ENCODE assay signal across 9 cellular contexts in the genomic region with DNA sequence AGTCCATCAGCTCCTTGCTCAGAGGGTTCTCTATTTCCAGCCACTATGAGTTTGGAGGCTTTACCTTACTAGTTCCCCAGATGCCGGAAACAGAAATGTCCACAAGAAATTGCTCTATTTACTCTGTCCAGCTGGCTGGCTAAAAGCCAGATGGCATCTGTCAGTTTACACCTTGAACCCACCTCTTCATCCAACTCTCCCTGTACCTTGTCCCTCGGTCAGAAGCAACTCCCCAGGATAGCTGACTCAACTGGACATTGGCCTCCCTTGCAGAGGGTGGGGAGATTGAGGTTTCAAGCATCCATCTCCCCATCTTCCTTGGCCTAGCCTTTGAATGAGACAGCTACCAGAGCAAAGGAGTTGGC. TPM values are rescaled to one million over a fixed set of nuclear protein-coding genes. Genes with fewer than 3 reads are reported as not detected.
DNase-seq lines count a peak whose midpoint lies in the region; ATAC-seq and TF ChIP-seq lines count a peak whose summit lies in the region.
"Had no signal": no experiment of that assay in that cellular context is flagged by ENCODE, and none has a peak within 500 bp of the region (broad histone marks: within the 10 kb centered on the region; RNA-seq: fewer than 3 reads in every experiment).

No MANE protein-coding gene starts in this region.

- peak overlapping the region; percentile 88 for H3K27ac Mint-ChIP-seq in CD8-positive, alpha-beta T cell

- H3K79me1 ChIP-seq in trophoblast cell (ENCODE audit: low read length), result peaks cover 4% of the 10 kb centered on the region

- H2AFZ ChIP-seq in neuron (ENCODE audit: low read depth, low read length) (no peak overlapping the region), trophoblast cell (ENCODE audit: insufficient read depth, low read length, poor library complexity) (no peak overlapping the region)

- TF ChIP-seq CTCF in CD8-positive, alpha-beta T cell (IDR thresholded peaks at IDR 0.05), result no peak
- no peak for TF ChIP-seq CTCF in NB4 (IDR thresholded peaks at IDR 0.05; ENCODE audit: low read depth, low read length)
- no peak for TF ChIP-seq CTCF in coronary artery (IDR thresholded peaks at IDR 0.05)
- no peak for TF ChIP-seq CTCF in foreskin keratinocyte (conservative IDR thresholded peaks at IDR 0.05)

- peak overlapping the region; percentile 72 for H3K27ac ChIP-seq in CD8-positive, alpha-beta T cell (ENCODE audit: low read depth, low read length)
- H3K27ac ChIP-seq in coronary artery (peak overlapping the region in 1 of 2 donors; percentile 85), trophoblast cell (ENCODE audit: low read depth, low read length) (no peak overlapping the region), foreskin keratinocyte (no peak overlapping the region)

- H2BK120ac ChIP-seq in trophoblast cell (ENCODE audit: insufficient read depth, low read length, poor library complexity), result no peak overlapping the region

- DNase-seq in CD8-positive, alpha-beta T cell, result no peak
- DNase-seq in NB4 (ENCODE audit: low read depth) (no peak), coronary artery (ENCODE audit: low spot score) (no peak), trophoblast cell (no peak), foreskin keratinocyte (no peak), NCI-H1092 treated with DMSO at 0.1 percent for 48 hours (lab: John Stamatoyannopoulos, UW) (no peak), SIG-M5 (lab: John Stamatoyannopoulos, UW) (no peak)
- DNase-seq: activated gamma-delta T cell treated with Interleukin-2 at 50 U/mL for 16 hours had no signal

- H3K4me3 Mint-ChIP-seq in CD8-positive, alpha-beta T cell, result peak overlapping the region; percentile 83

- no peak for ATAC-seq in CD8-positive, alpha-beta T cell
- no peak for ATAC-seq in foreskin keratinocyte

- H2AK5ac ChIP-seq in trophoblast cell (ENCODE audit: low read length), result no peak overlapping the region

- H3K4ac ChIP-seq in trophoblast cell (ENCODE audit: low read depth, low read length), result no peak overlapping the region

- intact Hi-C loops in CD8-positive, alpha-beta T cell (cut with DNase I, micrococcal nuclease), result no loop called here

- TF ChIP-seq POLR2A in NB4 (IDR thresholded peaks at IDR 0.05; ENCODE audit: extremely low read depth, insufficient read length), result no peak

- H3K23ac ChIP-seq in trophoblast cell (ENCODE audit: low read length), result no peak overlapping the region

- no peak overlapping the region for H3K18ac ChIP-seq in trophoblast cell (ENCODE audit: low read length)

- no peaks in the 10 kb centered on the region for H3K9me3 ChIP-seq in CD8-positive, alpha-beta T cell (ENCODE audit: low read length)
- H3K9me3 ChIP-seq in neuron (ENCODE audit: low read length), result no peaks in the 10 kb centered on the region
- peaks cover 1% of the 10 kb centered on the region for H3K9me3 ChIP-seq in trophoblast cell (ENCODE audit: insufficient read depth, low read depth, low read length)

- POLR2A ChIA-PET in CD8-positive, alpha-beta T cell (lab: Charles Lee), result interaction anchor here (0.7 to 5.0 kb wide), 6 partner anchors 10 to 174 kb away, joined by 3 to 44 read pairs (median 4); partner anchors contain the start of genes HINFP, RPS25 and TRAPPC4

- H3K79me2 ChIP-seq in trophoblast cell (ENCODE audit: control insufficient read depth, insufficient read depth, low read length, poor library complexity), result peaks cover 2% of the 10 kb centered on the region

- H3K4me2 ChIP-seq in trophoblast cell (ENCODE audit: low read length), result no peak overlapping the region

- H3K9me3 Mint-ChIP-seq in CD8-positive, alpha-beta T cell, result no peaks in the 10 kb centered on the region

- no peak overlapping the region for H4K8ac ChIP-seq in trophoblast cell (ENCODE audit: low read depth, low read length)

- H3K9ac ChIP-seq in trophoblast cell (ENCODE audit: low read length), result no peak overlapping the region

- no peaks in the 10 kb centered on the region for H3K27me3 Mint-ChIP-seq in CD8-positive, alpha-beta T cell (ENCODE audit: low read depth)

- H3K36me3 ChIP-seq in CD8-positive, alpha-beta T cell (ENCODE audit: insufficient read depth, low read length), result peaks cover 32% of the 10 kb centered on the region
- peaks cover 10% of the 10 kb centered on the region for H3K36me3 ChIP-seq in neuron (ENCODE audit: insufficient read depth, low read length)
- peaks cover 5 to 15% of the 10 kb centered on the region in 2 experiments for H3K36me3 ChIP-seq in trophoblast cell (ENCODE audit: control insufficient read depth in 1 of 2, insufficient read depth in 2 of 2, low read length in 2 of 2)

- H3K4me1 ChIP-seq in CD8-positive, alpha-beta T cell (ENCODE audit: insufficient read depth, low read length), result peaks cover 35% of the 10 kb centered on the region
- H3K4me1 ChIP-seq in neuron (ENCODE audit: insufficient read depth, low read length) (peaks cover 19% of the 10 kb centered on the region), trophoblast cell (ENCODE audit: control insufficient read depth in 1 of 2, insufficient read depth in 2 of 2, low read length in 2 of 2) (peaks cover 14 to 16% of the 10 kb centered on the region in 2 experiments), foreskin keratinocyte (no peaks in the 10 kb centered on the region)

- H4K91ac ChIP-seq in trophoblast cell (ENCODE audit: low read depth, low read length), result no peak overlapping the region

- peaks cover 42% of the 10 kb centered on the region for H3K36me3 Mint-ChIP-seq in CD8-positive, alpha-beta T cell

- peak overlapping the region; percentile 91 for H3K4me3 ChIP-seq in CD8-positive, alpha-beta T cell (ENCODE audit: low read depth, low read length)
- peak overlapping the region; percentile 92 for H3K4me3 ChIP-seq in NB4 (ENCODE audit: low read depth, low read length)
- peak overlapping the region; percentile 98 for H3K4me3 ChIP-seq in coronary artery
- peak overlapping the region; percentile 74 for H3K4me3 ChIP-seq in neuron (ENCODE audit: low read length)
- H3K4me3 ChIP-seq in trophoblast cell (ENCODE audit: low read depth, low read length), result no peak overlapping the region

- CTCF ChIA-PET in CD8-positive, alpha-beta T cell (lab: Charles Lee), result interaction anchor here (1.0 to 3.3 kb wide), 3 partner anchors 10 to 97 kb away, joined by 3 to 15 read pairs (median 6); partner anchors contain the start of gene CBL

- no peak overlapping the region for H3K14ac ChIP-seq in trophoblast cell (ENCODE audit: low read length)

- H3K27me3 ChIP-seq in CD8-positive, alpha-beta T cell (ENCODE audit: insufficient read depth, low read length), result no peaks in the 10 kb centered on the region
- H3K27me3 ChIP-seq in neuron (ENCODE audit: insufficient read depth, low read length), result no peaks in the 10 kb centered on the region
- no peaks in the 10 kb centered on the region for H3K27me3 ChIP-seq in trophoblast cell (ENCODE audit: insufficient read depth, low read length)
- no peaks in the 10 kb centered on the region for H3K27me3 ChIP-seq in foreskin keratinocyte

- no peak overlapping the region for H2BK12ac ChIP-seq in trophoblast cell (ENCODE audit: low read length)

- H3K4me1 Mint-ChIP-seq in CD8-positive, alpha-beta T cell (ENCODE audit: low read depth), result peaks cover 45% of the 10 kb centered on the region

- no peak overlapping the region for H4K12ac ChIP-seq in trophoblast cell (ENCODE audit: low read depth, low read length)

- no peak overlapping the region for H2BK5ac ChIP-seq in trophoblast cell (ENCODE audit: low read depth, low read length, poor library complexity)

- no CpG with 5 or more reads among the region's 2 CpGs for WGBS in trophoblast cell (ENCODE audit: extremely low coverage, insufficient coverage, insufficient read length)

RNA-seq across cellular contexts. Expression of gene C2CD2L, which starts 1.7 kb away (rescaled TPM):
- total RNA-seq in CD8-positive, alpha-beta T cell, result 10 to 100 TPM; 13.4 to 15.0 TPM
- polyA plus RNA-seq in trophoblast cell (2013), result 6.3 and 7.2 TPM in 2 replicates
- 6.8 and 7.5 TPM in 2 replicates for total RNA-seq in foreskin keratinocyte
- polyA plus RNA-seq in foreskin keratinocyte, result 5.5 and 5.9 TPM in 2 replicates

RNA-seq across cellular contexts. Expression of gene DPAGT1, which starts 7.2 kb away (rescaled TPM):
- 1 to 10 TPM; 9.4 to 9.9 TPM for total RNA-seq in CD8-positive, alpha-beta T cell
- 38.9 and 40.2 TPM in 2 replicates for polyA plus RNA-seq in trophoblast cell (2013)
- 49.3 and 51.7 TPM in 2 replicates for total RNA-seq in foreskin keratinocyte
- 57.2 and 62.6 TPM in 2 replicates for polyA plus RNA-seq in foreskin keratinocyte

RNA-seq across cellular contexts. Expression of gene HINFP, which starts 12.5 kb away (rescaled TPM):
- total RNA-seq in CD8-positive, alpha-beta T cell, result 10 to 100 TPM; 17.0 to 19.5 TPM
- 17.7 and 20.7 TPM in 2 replicates for polyA plus RNA-seq in trophoblast cell (2013)
- total RNA-seq in foreskin keratinocyte, result 10.1 and 10.2 TPM in 2 replicates
- 8.7 and 8.9 TPM in 2 replicates for polyA plus RNA-seq in foreskin keratinocyte

RNA-seq across cellular contexts. Expression of gene HMBS, which starts 24.2 kb away (rescaled TPM):
- 1 to 10 TPM; 5.4 to 6.4 TPM for total RNA-seq in CD8-positive, alpha-beta T cell
- polyA plus RNA-seq in trophoblast cell (2013), result 21.1 and 22.8 TPM in 2 replicates
- 24.4 and 38.4 TPM in 2 replicates for total RNA-seq in foreskin keratinocyte
- polyA plus RNA-seq in foreskin keratinocyte, result 61.1 and 73.8 TPM in 2 replicates

RNA-seq across cellular contexts. Expression of gene ABCG4, which starts 40.0 kb away (rescaled TPM):
- not detected for total RNA-seq in CD8-positive, alpha-beta T cell
- polyA plus RNA-seq in trophoblast cell (2013), result 0.06 and 0.08 TPM in 2 replicates
- total RNA-seq in foreskin keratinocyte, result 0.46 and 0.51 TPM in 2 replicates
- polyA plus RNA-seq in foreskin keratinocyte, result 0.27 and 0.34 TPM in 2 replicates
